In the genomic region with DNA sequence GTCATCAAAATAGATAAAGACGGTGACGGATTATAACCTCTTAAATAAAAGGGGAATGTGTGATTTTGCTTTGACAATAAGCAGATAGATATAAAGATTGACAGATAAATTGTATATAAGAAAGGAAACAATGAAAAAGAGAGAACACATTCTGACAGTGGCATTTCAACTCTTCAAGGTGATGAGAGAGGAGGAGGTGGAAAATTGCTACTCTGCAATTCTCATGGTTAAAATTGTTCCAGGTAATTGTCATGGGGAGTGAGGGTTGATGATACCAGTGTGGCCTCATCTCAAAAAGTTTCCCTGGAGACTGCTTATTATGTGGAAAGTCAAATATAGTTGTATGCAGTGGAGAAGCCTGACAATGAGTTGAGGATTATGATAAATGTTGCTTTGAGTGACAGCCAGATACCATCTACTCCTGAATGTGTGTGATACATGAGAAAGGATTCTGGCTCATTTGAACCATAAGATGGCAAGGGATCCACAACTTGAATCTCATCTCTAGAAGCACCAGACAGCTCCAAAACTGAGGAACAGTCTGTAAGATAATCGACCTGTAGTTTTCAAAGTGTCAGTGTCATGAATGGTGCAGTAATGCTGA, we compare ENCODE assay signal across 35 cellular contexts.
"Had no signal": no experiment of that assay in that cellular context is flagged by ENCODE, and none has a peak within 500 bp of the region (broad histone marks: within the 10 kb centered on the region; RNA-seq: fewer than 3 reads in every experiment).

No MANE protein-coding gene starts in this region.

- H3K27ac ChIP-seq: KMS-11 had no signal

- H3K9me3 ChIP-seq: MG63 had no signal

- H3K27me3 ChIP-seq: MG63 had no signal

- DNase-seq: Karpas-422, Kasumi-1, KG1, MG63, MM.1S, MV-4-11, NCI-H1048, NCI-H1092, NCI-H1092 treated with DMSO at 0.1 percent for 48 hours, NCI-H1105, NCI-H1105 treated with DMSO at 0.1 percent for 48 hours, NCI-H1417, NCI-H1417 treated with DMSO at 0.1 percent for 48 hours, NCI-H1436, NCI-H1436 treated with DMSO at 0.1 percent for 48 hours, NCI-H146, NCI-H1694, NCI-H1694 treated with DMSO at 0.1 percent for 48 hours, NCI-H187, NCI-H187 treated with DMSO at 0.1 percent for 48 hours, NCI-H1930, NCI-H2029, NCI-H2029 treated with DMSO at 0.1 percent for 48 hours, NCI-H2081, NCI-H2081 treated with DMSO at 0.1 percent for 48 hours, NCI-H2107, NCI-H2171, NCI-H2171 treated with DMSO at 0.1 percent for 48 hours, NCI-H2227 treated with DMSO at 0.1 percent for 48 hours, NCI-H226, NCI-H345, NCI-H446, NCI-H446 treated with DMSO at 0.1 percent for 48 hours, NCI-H510A had no signal

- H3K4me3 ChIP-seq: MG63 had no signal

- H3K9ac ChIP-seq: KMS-11 had no signal

- H3K36me3 ChIP-seq: MG63 had no signal

- H3K4me2 ChIP-seq: KMS-11 had no signal
